Comparison of ENCODE assay signal across 19 cellular contexts in the genomic region with DNA sequence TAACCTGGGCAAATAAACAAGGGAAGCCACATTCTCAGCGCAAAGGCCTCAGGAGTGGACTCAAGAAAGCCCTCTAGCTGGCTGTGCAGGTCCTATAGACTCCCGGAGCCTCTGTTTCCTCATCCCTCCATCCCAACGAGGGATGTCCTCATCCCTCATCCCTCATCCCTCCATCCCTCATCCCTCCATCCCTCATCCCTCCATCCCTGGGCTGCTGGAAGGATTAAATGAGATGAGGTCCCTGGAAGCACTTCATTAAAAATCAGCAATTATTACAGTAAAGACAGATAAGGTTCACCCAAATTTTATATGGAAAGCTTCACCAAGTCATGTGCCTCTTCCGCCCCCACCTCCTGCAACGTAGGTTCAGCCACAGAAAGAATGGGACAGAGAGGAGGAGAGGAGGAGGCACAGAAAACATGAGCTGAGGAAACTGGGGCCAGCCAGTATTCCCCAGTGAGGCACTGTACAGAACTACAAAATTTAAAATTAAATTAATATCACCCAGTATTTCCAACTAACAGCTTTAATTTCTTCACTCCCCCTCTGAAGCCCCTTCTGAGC. TPM values are rescaled to one million over a fixed set of nuclear protein-coding genes. Genes with fewer than 3 reads are reported as not detected.
DNase-seq lines count a peak whose midpoint lies in the region; ATAC-seq, FAIRE-seq and TF ChIP-seq lines count a peak whose summit lies in the region.
"Had no signal": no experiment of that assay in that cellular context is flagged by ENCODE, and none has a peak within 500 bp of the region (broad histone marks: within the 10 kb centered on the region; RNA-seq: fewer than 3 reads in every experiment).

No MANE protein-coding gene starts in this region.

- DNase-seq in HepG2 (ENCODE audit: low spot score) (no peak), right lobe of liver (no peak), WTC11 (ENCODE audit: low spot score) (no peak), head of caudate nucleus (peak in 29 of 42 donors; percentile 17 to 76 (median 47)), tibial nerve (ENCODE audit: low spot score in 2 of 2) (no peak), HTR-8/SVneo (ENCODE audit: insufficient read length, low spot score) (no peak), NCI-H2029 treated with DMSO at 0.1 percent for 48 hours (lab: John Stamatoyannopoulos, UW) (no peak)
- no peak for DNase-seq in stimulated activated CD4-positive, alpha-beta T cell treated with anti-CD3 and anti-CD28 coated beads, Interleukin-2, amount 100 ng/mL, for 24 hours
- DNase-seq: CD4-positive, alpha-beta memory T cell; COR-L47; DMS53; GM23248; KG1; MM.1S; NCI-H1694; NCI-H2171; Peyer's patch; SK-N-SH had no signal

- no TSS peak for BruUV-seq in HepG2 (replicated peaks; lab: Mats Ljungman, UMichigan)

- peaks cover 10% of the 10 kb centered on the region for H3K79me2 ChIP-seq in HepG2 (ENCODE audit: insufficient read depth, low read length)

- H3K27me3 ChIP-seq in HepG2 (ENCODE audit: control insufficient read depth in 1 of 2, insufficient read depth in 2 of 2, low read length in 2 of 2), result no peaks in the 10 kb centered on the region; a peak in 1 of 5 replicates
- no peaks in the 10 kb centered on the region for H3K27me3 ChIP-seq in right lobe of liver
- no peaks in the 10 kb centered on the region for H3K27me3 ChIP-seq in tibial nerve
- H3K27me3 ChIP-seq: Peyer's patch had no signal

- no peaks in the 10 kb centered on the region for H3K27me3 Mint-ChIP-seq in WTC11 (ENCODE audit: low read depth)
- H3K27me3 Mint-ChIP-seq: CD4-positive, alpha-beta memory T cell had no signal

- no peak overlapping the region for H2AFZ ChIP-seq in HepG2 (ENCODE audit: low read length)
- H2AFZ ChIP-seq: GM23248 had no signal

- H4K20me1 ChIP-seq in HepG2 (ENCODE audit: insufficient read depth, low read length), result peaks cover 1% of the 10 kb centered on the region; the same call in 1 of the 2 replicates

- TF ChIP-seq RAD21 in HepG2 (CRISPR knock-in tag; IDR thresholded peaks at IDR 0.05), result no peak

- H3K9ac ChIP-seq in HepG2 (ENCODE audit: insufficient read depth, low read depth, low read length), result no peak overlapping the region
- H3K9ac ChIP-seq: GM23248, SK-N-SH had no signal

- ATAC-seq in HepG2 (no peak), right lobe of liver (no peak), WTC11 (no peak)

- no peak overlapping the region for H3K4me2 ChIP-seq in HepG2 (ENCODE audit: low read depth, low read length)
- H3K4me2 ChIP-seq: SK-N-SH had no signal

- CTCF ChIA-PET in HepG2 (lab: Yijun Ruan, JAX; ENCODE audit: low intra/inter-chr PET ratio, low total read pairs), result interaction anchor here (3.5 kb wide), 1 partner anchor 27 kb away, joined by 29 read pairs; no protein-coding TSS in a partner anchor
- CTCF ChIA-PET in WTC11 (lab: Charles Lee), result interaction anchor here (0.6 to 1.4 kb wide), 2 partner anchors 9 to 23 kb away, joined by 3 to 6 read pairs; no protein-coding TSS in a partner anchor

- H3K27ac Mint-ChIP-seq in WTC11, result no peak overlapping the region; the same call in 1 of the 2 replicates
- H3K27ac Mint-ChIP-seq: CD4-positive, alpha-beta memory T cell had no signal

- intact Hi-C loops in HepG2 (cut with micrococcal nuclease; ENCODE audit: unreplicated experiment), result loop anchor here (5.0 to 10.0 kb wide), 3 partner anchors 64 to 96 kb away; a partner anchor contains a TSS
- intact Hi-C loops in right lobe of liver (cut with DNase I), result no loop called here
- intact Hi-C loops in head of caudate nucleus (cut with DNase I), result loop anchor here (5.0 kb wide), 2 partner anchors 74 to 159 kb away; no protein-coding TSS in a partner anchor

- no peak overlapping the region for H3K4me3 Mint-ChIP-seq in WTC11
- H3K4me3 Mint-ChIP-seq: CD4-positive, alpha-beta memory T cell had no signal

- H3K36me3 ChIP-seq in HepG2 (replicated peaks in 1 of 2; ENCODE audit: control insufficient read depth in 1 of 2, insufficient read depth in 2 of 2, low read length in 2 of 2) (no peaks in the 10 kb centered on the region), right lobe of liver (no peaks in the 10 kb centered on the region), tibial nerve (no peaks in the 10 kb centered on the region)
- H3K36me3 ChIP-seq: HAP-1, Peyer's patch had no signal

- no peak for FAIRE-seq in HepG2 (lab: Jason Lieb, UNC)
- FAIRE-seq in HTR-8/SVneo (lab: Jason Lieb, UNC), result no peak

- H3K4me1 Mint-ChIP-seq in WTC11, result peaks cover 67% of the 10 kb centered on the region

- TF ChIP-seq EP300 in HepG2 (IDR thresholded peaks at IDR 0.05; ENCODE audit: low read depth in 2 of 2, low read length in 2 of 2) (no peak), HepG2 (CRISPR knock-in tag; IDR thresholded peaks at IDR 0.05; ENCODE audit: borderline replicate concordance) (no peak), tibial nerve (IDR thresholded peaks at IDR 0.05) (no peak)

- TF ChIP-seq CTCF in HepG2 (CRISPR knock-in tag; IDR thresholded peaks at IDR 0.05), result no peak
- no peak for TF ChIP-seq CTCF in right lobe of liver (IDR thresholded peaks at IDR 0.05)
- TF ChIP-seq CTCF in WTC11 (IDR thresholded peaks at IDR 0.05), result no peak
- TF ChIP-seq CTCF in tibial nerve (IDR thresholded peaks at IDR 0.05), result no peak

- no peaks in the 10 kb centered on the region for H3K9me3 ChIP-seq in HepG2 (ENCODE audit: low read length)
- H3K9me3 ChIP-seq in right lobe of liver, result no peaks in the 10 kb centered on the region
- no peaks in the 10 kb centered on the region for H3K9me3 ChIP-seq in tibial nerve
- H3K9me3 ChIP-seq: HAP-1, Peyer's patch, SK-N-SH had no signal

- POLR2A ChIA-PET in HepG2 (lab: Yijun Ruan, JAX), result no interaction called here
- POLR2A ChIA-PET in WTC11 (lab: Charles Lee), result no interaction called here

- 84% methylated on average over 4 of the region's 5 CpGs for WGBS in HepG2 (ENCODE audit: low lambda C conversion rate)
- WGBS in right lobe of liver (ENCODE audit: insufficient coverage, low coverage, low lambda C conversion rate, missing lambda C conversion rate), result 80% methylated on average over 4 of the region's 5 CpGs
- whole genome bisulfite sequencing in tibial nerve, 2 donors, result 69 to 73% methylated on average over 5 of the region's 5 CpGs

- TF ChIP-seq POLR2A in HepG2 (IDR thresholded peaks at IDR 0.05; ENCODE audit: insufficient read depth in 1 of 2, low read depth in 2 of 2, low read length in 2 of 2), result no peak
- TF ChIP-seq POLR2A in right lobe of liver (IDR thresholded peaks at IDR 0.05), result no peak
- no peak for TF ChIP-seq POLR2A in tibial nerve (IDR thresholded peaks at IDR 0.05)

- no peak overlapping the region for H3K4me3 ChIP-seq in HepG2 (replicated peaks in 1 of 3; ENCODE audit: insufficient read depth in 1 of 3, low read depth in 2 of 3, low read length in 3 of 3)
- no peak overlapping the region for H3K4me3 ChIP-seq in right lobe of liver
- H3K4me3 ChIP-seq in tibial nerve, result no peak overlapping the region
- H3K4me3 ChIP-seq: GM23248, HAP-1, Peyer's patch had no signal

- in situ Hi-C loops in HepG2 (cut with HindIII; ENCODE audit: extremely low pct_ligation_motif_present, low pct_unique_long_range_greater_than_20kb), result loop anchor here (10.0 kb wide), 1 partner anchor 156 kb away; no protein-coding TSS in a partner anchor

- H3K9me3 Mint-ChIP-seq in WTC11, result no peaks in the 10 kb centered on the region

- no peaks in the 10 kb centered on the region for H3K36me3 Mint-ChIP-seq in WTC11

- H3K4me1 ChIP-seq in HepG2 (ENCODE audit: insufficient read depth, low read length) (peaks cover 47% of the 10 kb centered on the region), right lobe of liver (peaks cover 0 to 44% (median 18%) of the 10 kb centered on the region in 4 donors), tibial nerve (peaks cover 0 to 82% (median 47%) of the 10 kb centered on the region in 4 donors)

- H3K27ac ChIP-seq in HepG2 (ENCODE audit: extremely low read length, insufficient read depth, low read length) (no peak overlapping the region), right lobe of liver (no peak overlapping the region), tibial nerve (peak overlapping the region in 3 of 4 donors; percentile 16 to 98 (median 97))
- H3K27ac ChIP-seq: GM23248 had no signal

TF ChIP-seq in HepG2, 621 proteins besides CTCF, POLR2A, EP300 and RAD21:
- TF ChIP-seq ZNF263 (CRISPR knock-in tag; IDR thresholded peaks at IDR 0.05) (peak; percentile 84), MEF2D (CRISPR knock-in tag; IDR thresholded peaks at IDR 0.05) (no peak)

RNA-seq across cellular contexts. Expression of a gene that starts 4.8 kb away (rescaled TPM):
- 20.5 and 28.1 TPM in 2 replicates for total RNA-seq in HepG2 (2016; rRNA removed; fragmentation: Illumina TruSeq; extraction: Trizol)
- total RNA-seq in HepG2 (2016; cell fraction: cytosol; rRNA removed; fragmentation: Illumina TruSeq; extraction: Trizol; ENCODE audit: low read depth), result 8.4 and 11.5 TPM in 2 replicates
- total RNA-seq in HepG2 (2016; cell fraction: insoluble cytoplasmic fraction; rRNA removed; fragmentation: Illumina TruSeq; extraction: Trizol), result 15.9 and 20.1 TPM in 2 replicates
- 31.0 and 31.9 TPM in 2 replicates for total RNA-seq in HepG2 (2016; cell fraction: membrane; rRNA removed; fragmentation: Illumina TruSeq; extraction: Trizol)
- total RNA-seq in HepG2 (2016; cell fraction: nucleus; rRNA removed; fragmentation: Illumina TruSeq; extraction: Trizol), result 11.8 and 15.8 TPM in 2 replicates
- polyA plus RNA-seq in HepG2 (2011; rRNA removed), result 47.5 and 64.2 TPM in 2 replicates
- polyA plus RNA-seq in HepG2 (2011; cell fraction: cytosol; rRNA removed), result 30.0 and 37.2 TPM in 2 replicates
- 30.6 and 37.4 TPM in 2 replicates for polyA plus RNA-seq in HepG2 (2011; cell fraction: nucleus; rRNA removed)
- polyA plus RNA-seq in HepG2 (2012), result 17.7 and 18.1 TPM in 2 replicates
- 21.3 and 21.6 TPM in 2 replicates for polyA plus RNA-seq in HepG2 (2016; cell fraction: cytosol; fragmentation: Illumina TruSeq; extraction: Trizol; ENCODE audit: low read depth)
- polyA plus RNA-seq in HepG2 (2016; cell fraction: insoluble cytoplasmic fraction; fragmentation: Illumina TruSeq; extraction: Trizol; ENCODE audit: low read depth), result 28.1 and 40.5 TPM in 2 replicates
- polyA plus RNA-seq in HepG2 (2016; cell fraction: membrane; fragmentation: Illumina TruSeq; extraction: Trizol; ENCODE audit: low read depth), result 43.7 and 50.0 TPM in 2 replicates
- polyA plus RNA-seq in HepG2 (2016; cell fraction: nucleus; fragmentation: Illumina TruSeq; extraction: Trizol; ENCODE audit: insufficient read depth, low read depth), result 24.0 and 25.1 TPM in 2 replicates
- polyA minus RNA-seq in HepG2 (2011; rRNA and poly(A)+ RNA removed; ENCODE audit: low replicate concordance), result 147 and 407 TPM in 2 replicates
- 32.5 and 39.1 TPM in 2 replicates for polyA minus RNA-seq in HepG2 (2011; cell fraction: cytosol; rRNA and poly(A)+ RNA removed)
- 12.5 and 17.4 TPM in 2 replicates for polyA minus RNA-seq in HepG2 (2011; cell fraction: nucleus; rRNA and poly(A)+ RNA removed)
- 10 to 100 TPM; 28.4 to 61.0 (median 40.0) TPM for total RNA-seq in right lobe of liver
- total RNA-seq in WTC11 (2021), result 116 to 144 TPM (median 121 TPM) in 3 replicates
- 100 to 1,000 TPM in 1 of 4 donors, 10 to 100 TPM in 3; 67.4 to 121 (median 92.5) TPM for total RNA-seq in tibial nerve

Comparison
In these comparisons a context has a peak if more than half of its experiments do, and no peak if none do; other contexts are left out.
1. intact Hi-C loops: an anchor here in HepG2 (5.0 to 10.0 kb wide) and head of caudate nucleus (5.0 kb wide); none called in right lobe of liver.
2. DNase-seq: peak in head of caudate nucleus (29 of 42); none in HepG2 (single experiment), right lobe of liver (0 of 3), WTC11 (single experiment), tibial nerve (0 of 2), stimulated activated CD4-positive, alpha-beta T cell treated with anti-CD3 and anti-CD28 coated beads, Interleukin-2, amount 100 ng/mL, for 24 hours (0 of 2), HTR-8/SVneo (single experiment) and NCI-H2029 treated with DMSO at 0.1 percent for 48 hours (single experiment).
3. H3K27ac ChIP-seq: peak in tibial nerve (3 of 4); none in HepG2 (single experiment) and right lobe of liver (0 of 3).